1 cellular context compared by ENCODE assay signal in the genomic region with DNA sequence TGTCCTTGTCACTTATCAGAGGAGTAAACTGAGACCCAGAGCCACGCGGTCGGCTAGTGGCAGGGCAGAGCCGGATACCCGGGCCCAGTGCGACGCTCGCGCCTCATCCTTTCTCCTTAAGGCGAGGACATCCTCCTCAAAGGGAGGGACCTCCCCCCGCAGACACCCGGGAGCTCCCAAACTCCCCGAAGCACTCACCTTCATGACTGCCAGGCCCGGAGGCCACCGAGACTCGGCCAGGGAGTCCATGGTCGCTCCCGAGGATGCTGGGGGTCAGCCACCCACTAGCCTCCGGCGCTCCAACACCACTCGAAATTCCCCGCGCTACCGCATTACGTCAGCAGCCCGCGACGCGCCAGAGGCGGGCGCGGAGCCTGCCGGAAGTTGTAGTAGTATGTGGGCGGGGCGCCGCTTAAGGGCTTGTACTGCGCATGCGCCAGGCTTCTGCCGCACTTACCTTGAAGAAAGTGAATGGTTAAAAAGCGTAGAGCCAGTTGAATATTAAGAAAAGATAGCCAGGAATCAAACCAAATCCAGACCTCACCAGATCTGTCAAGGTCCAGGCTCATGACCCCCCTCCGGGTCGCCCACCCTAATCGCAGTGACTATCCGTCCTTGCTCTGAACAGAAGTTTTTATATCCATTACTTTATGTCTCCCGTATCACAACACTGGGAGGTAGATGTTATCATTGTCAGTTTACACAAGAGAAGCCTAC.
TF ChIP-seq lines count a peak whose summit lies in the region.

A gene with protein sequence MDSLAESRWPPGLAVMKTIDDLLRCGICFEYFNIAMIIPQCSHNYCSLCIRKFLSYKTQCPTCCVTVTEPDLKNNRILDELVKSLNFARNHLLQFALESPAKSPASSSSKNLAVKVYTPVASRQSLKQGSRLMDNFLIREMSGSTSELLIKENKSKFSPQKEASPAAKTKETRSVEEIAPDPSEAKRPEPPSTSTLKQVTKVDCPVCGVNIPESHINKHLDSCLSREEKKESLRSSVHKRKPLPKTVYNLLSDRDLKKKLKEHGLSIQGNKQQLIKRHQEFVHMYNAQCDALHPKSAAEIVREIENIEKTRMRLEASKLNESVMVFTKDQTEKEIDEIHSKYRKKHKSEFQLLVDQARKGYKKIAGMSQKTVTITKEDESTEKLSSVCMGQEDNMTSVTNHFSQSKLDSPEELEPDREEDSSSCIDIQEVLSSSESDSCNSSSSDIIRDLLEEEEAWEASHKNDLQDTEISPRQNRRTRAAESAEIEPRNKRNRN (minus strand): TSS at position 336 of the 717 bp plus-strand sequence. CDS start 87 bp downstream, at position 249.

TF ChIP-seq in K562, 482 proteins besides CTCF, POLR2A, EP300 and RAD21 (continued from another document and continues in another):
- TF ChIP-seq, protein P1, sequence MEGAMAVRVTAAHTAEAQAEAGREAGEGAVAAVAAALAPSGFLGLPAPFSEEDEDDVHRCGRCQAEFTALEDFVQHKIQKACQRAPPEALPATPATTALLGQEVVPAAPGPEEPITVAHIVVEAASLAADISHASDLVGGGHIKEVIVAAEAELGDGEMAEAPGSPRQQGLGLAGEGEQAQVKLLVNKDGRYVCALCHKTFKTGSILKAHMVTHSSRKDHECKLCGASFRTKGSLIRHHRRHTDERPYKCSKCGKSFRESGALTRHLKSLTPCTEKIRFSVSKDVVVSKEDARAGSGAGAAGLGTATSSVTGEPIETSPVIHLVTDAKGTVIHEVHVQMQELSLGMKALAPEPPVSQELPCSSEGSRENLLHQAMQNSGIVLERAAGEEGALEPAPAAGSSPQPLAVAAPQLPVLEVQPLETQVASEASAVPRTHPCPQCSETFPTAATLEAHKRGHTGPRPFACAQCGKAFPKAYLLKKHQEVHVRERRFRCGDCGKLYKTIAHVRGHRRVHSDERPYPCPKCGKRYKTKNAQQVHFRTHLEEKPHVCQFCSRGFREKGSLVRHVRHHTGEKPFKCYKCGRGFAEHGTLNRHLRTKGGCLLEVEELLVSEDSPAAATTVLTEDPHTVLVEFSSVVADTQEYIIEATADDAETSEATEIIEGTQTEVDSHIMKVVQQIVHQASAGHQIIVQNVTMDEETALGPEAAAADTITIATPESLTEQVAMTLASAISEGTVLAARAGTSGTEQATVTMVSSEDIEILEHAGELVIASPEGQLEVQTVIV (CRISPR knock-in tag; IDR thresholded peaks at IDR 0.05; ENCODE audit: borderline replicate concordance): no peak
- TF ChIP-seq, protein P2, sequence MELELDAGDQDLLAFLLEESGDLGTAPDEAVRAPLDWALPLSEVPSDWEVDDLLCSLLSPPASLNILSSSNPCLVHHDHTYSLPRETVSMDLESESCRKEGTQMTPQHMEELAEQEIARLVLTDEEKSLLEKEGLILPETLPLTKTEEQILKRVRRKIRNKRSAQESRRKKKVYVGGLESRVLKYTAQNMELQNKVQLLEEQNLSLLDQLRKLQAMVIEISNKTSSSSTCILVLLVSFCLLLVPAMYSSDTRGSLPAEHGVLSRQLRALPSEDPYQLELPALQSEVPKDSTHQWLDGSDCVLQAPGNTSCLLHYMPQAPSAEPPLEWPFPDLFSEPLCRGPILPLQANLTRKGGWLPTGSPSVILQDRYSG (tag; conservative IDR thresholded peaks at IDR 0.05; ENCODE audit: low read depth): no peak
- TF ChIP-seq, protein P3, sequence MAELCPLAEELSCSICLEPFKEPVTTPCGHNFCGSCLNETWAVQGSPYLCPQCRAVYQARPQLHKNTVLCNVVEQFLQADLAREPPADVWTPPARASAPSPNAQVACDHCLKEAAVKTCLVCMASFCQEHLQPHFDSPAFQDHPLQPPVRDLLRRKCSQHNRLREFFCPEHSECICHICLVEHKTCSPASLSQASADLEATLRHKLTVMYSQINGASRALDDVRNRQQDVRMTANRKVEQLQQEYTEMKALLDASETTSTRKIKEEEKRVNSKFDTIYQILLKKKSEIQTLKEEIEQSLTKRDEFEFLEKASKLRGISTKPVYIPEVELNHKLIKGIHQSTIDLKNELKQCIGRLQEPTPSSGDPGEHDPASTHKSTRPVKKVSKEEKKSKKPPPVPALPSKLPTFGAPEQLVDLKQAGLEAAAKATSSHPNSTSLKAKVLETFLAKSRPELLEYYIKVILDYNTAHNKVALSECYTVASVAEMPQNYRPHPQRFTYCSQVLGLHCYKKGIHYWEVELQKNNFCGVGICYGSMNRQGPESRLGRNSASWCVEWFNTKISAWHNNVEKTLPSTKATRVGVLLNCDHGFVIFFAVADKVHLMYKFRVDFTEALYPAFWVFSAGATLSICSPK (IDR thresholded peaks at IDR 0.05; ENCODE audit: borderline replicate concordance): no peak
- TF ChIP-seq NR2C2 (CRISPR knock-in tag; IDR thresholded peaks at IDR 0.05) (peak; percentile 14; the same call in 1 of the 2 replicates), NR2C2 (tag; IDR thresholded peaks at IDR 0.05) (peak; percentile 66), ZNF830 (CRISPR knock-in tag; IDR thresholded peaks at IDR 0.05) (no peak), RCOR1 (IDR thresholded peaks at IDR 0.05; ENCODE audit: borderline replicate concordance in 1 of 2, low read depth in 2 of 2, low read length in 2 of 2) (peak in 1 of 2 experiments; percentile 66; a peak in 1 of 4 replicates), ZNF24 (IDR thresholded peaks at IDR 0.05) (no peak), ARHGAP35 (IDR thresholded peaks at IDR 0.05; ENCODE audit: partially characterized antibody) (no peak), ZNF408 (CRISPR knock-in tag; IDR thresholded peaks at IDR 0.05; ENCODE audit: low read depth) (no peak), DPF2 (IDR thresholded peaks at IDR 0.05) (no peak), MEF2D (tag; conservative IDR thresholded peaks at IDR 0.05; ENCODE audit: low read depth) (no peak), NR1H2 (CRISPR knock-in tag; IDR thresholded peaks at IDR 0.05) (no peak), RBM25 (IDR thresholded peaks at IDR 0.05; ENCODE audit: low read depth, low read length, severe bottlenecking) (no peak), HDAC2 (IDR thresholded peaks at IDR 0.05) (peak; percentile 83), ZNF212 (CRISPR knock-in tag; IDR thresholded peaks at IDR 0.05) (no peak), ZNF507 (tag; conservative IDR thresholded peaks at IDR 0.05) (no peak), TCFL5 (CRISPR knock-in tag; conservative IDR thresholded peaks at IDR 0.05) (no peak), SRSF1 (IDR thresholded peaks at IDR 0.05; ENCODE audit: low read depth, low read length) (no peak), PCBP2 (IDR thresholded peaks at IDR 0.05; ENCODE audit: low read depth, low read length, poor library complexity, severe bottlenecking) (no peak), NR2C1 (IDR thresholded peaks at IDR 0.05) (0 out of 2 replicates have a peak, but pooled peaks have one; percentile 20), NR2C1 (tag; IDR thresholded peaks at IDR 0.05) (peak; percentile 74; the same call in 1 of the 2 replicates), FOXA3 (CRISPR knock-in tag; conservative IDR thresholded peaks at IDR 0.05 in 1 of 2, IDR thresholded peaks at IDR 0.05 in 1 of 2) (0 out of 4 replicates have a peak, but pooled peaks of 1 of the 2 experiments have one; percentile 34), ZNF76 (CRISPR knock-in tag; IDR thresholded peaks at IDR 0.05; ENCODE audit: borderline replicate concordance) (no peak), ZNF41 (CRISPR knock-in tag; conservative IDR thresholded peaks at IDR 0.05) (no peak), OTX1 (CRISPR knock-in tag; IDR thresholded peaks at IDR 0.05) (no peak), NFYB (IDR thresholded peaks at IDR 0.05; ENCODE audit: extremely low read depth, insufficient read length) (no peak), SREBF1 (IDR thresholded peaks at IDR 0.05; ENCODE audit: borderline replicate concordance, low read depth, low read length) (0 out of 2 replicates have a peak, but pooled peaks have one; percentile 7), ZFPM2 (CRISPR knock-in tag; IDR thresholded peaks at IDR 0.05) (no peak), CCNT2 (IDR thresholded peaks at IDR 0.05; ENCODE audit: borderline replicate concordance, extremely low read depth, insufficient read length, low read depth, low read length) (no peak), BRCA1 (IDR thresholded peaks at IDR 0.05) (no peak), BRCA1 (CRISPR knock-in tag; IDR thresholded peaks at IDR 0.05) (no peak), CTBP1 (IDR thresholded peaks at IDR 0.05; ENCODE audit: borderline replicate concordance) (peak; percentile 88), HNRNPK (IDR thresholded peaks at IDR 0.05; ENCODE audit: low read depth, low read length, poor library complexity, severe bottlenecking) (no peak), RBM15 (IDR thresholded peaks at IDR 0.05; ENCODE audit: insufficient read depth, low read length) (no peak), ZNF311 (CRISPR knock-in tag; IDR thresholded peaks at IDR 0.05) (no peak)
- TF ChIP-seq, protein P4, sequence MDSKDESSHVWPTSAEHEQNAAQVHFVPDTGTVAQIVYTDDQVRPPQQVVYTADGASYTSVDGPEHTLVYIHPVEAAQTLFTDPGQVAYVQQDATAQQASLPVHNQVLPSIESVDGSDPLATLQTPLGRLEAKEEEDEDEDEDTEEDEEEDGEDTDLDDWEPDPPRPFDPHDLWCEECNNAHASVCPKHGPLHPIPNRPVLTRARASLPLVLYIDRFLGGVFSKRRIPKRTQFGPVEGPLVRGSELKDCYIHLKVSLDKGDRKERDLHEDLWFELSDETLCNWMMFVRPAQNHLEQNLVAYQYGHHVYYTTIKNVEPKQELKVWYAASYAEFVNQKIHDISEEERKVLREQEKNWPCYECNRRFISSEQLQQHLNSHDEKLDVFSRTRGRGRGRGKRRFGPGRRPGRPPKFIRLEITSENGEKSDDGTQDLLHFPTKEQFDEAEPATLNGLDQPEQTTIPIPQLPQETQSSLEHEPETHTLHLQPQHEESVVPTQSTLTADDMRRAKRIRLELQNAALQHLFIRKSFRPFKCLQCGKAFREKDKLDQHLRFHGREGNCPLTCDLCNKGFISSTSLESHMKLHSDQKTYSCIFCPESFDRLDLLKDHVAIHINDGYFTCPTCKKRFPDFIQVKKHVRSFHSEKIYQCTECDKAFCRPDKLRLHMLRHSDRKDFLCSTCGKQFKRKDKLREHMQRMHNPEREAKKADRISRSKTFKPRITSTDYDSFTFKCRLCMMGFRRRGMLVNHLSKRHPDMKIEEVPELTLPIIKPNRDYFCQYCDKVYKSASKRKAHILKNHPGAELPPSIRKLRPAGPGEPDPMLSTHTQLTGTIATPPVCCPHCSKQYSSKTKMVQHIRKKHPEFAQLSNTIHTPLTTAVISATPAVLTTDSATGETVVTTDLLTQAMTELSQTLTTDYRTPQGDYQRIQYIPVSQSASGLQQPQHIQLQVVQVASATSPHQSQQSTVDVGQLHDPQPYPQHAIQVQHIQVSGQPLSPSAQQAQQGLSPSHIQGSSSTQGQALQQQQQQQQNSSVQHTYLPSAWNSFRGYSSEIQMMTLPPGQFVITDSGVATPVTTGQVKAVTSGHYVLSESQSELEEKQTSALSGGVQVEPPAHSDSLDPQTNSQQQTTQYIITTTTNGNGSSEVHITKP (IDR thresholded peaks at IDR 0.05; ENCODE audit: partially characterized antibody): peak; percentile 27
- TF ChIP-seq, protein P5, sequence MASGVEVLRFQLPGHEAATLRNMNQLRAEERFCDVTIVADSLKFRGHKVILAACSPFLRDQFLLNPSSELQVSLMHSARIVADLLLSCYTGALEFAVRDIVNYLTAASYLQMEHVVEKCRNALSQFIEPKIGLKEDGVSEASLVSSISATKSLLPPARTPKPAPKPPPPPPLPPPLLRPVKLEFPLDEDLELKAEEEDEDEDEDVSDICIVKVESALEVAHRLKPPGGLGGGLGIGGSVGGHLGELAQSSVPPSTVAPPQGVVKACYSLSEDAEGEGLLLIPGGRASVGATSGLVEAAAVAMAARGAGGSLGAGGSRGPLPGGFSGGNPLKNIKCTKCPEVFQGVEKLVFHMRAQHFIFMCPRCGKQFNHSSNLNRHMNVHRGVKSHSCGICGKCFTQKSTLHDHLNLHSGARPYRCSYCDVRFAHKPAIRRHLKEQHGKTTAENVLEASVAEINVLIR (CRISPR knock-in tag; IDR thresholded peaks at IDR 0.05): peak; percentile 99
- TF ChIP-seq, protein P6, sequence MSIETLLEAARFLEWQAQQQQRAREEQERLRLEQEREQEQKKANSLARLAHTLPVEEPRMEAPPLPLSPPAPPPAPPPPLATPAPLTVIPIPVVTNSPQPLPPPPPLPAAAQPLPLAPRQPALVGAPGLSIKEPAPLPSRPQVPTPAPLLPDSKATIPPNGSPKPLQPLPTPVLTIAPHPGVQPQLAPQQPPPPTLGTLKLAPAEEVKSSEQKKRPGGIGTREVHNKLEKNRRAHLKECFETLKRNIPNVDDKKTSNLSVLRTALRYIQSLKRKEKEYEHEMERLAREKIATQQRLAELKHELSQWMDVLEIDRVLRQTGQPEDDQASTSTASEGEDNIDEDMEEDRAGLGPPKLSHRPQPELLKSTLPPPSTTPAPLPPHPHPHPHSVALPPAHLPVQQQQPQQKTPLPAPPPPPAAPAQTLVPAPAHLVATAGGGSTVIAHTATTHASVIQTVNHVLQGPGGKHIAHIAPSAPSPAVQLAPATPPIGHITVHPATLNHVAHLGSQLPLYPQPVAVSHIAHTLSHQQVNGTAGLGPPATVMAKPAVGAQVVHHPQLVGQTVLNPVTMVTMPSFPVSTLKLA (conservative IDR thresholded peaks at IDR 0.05): peak; percentile 71 to 91
- TF ChIP-seq, protein P7, sequence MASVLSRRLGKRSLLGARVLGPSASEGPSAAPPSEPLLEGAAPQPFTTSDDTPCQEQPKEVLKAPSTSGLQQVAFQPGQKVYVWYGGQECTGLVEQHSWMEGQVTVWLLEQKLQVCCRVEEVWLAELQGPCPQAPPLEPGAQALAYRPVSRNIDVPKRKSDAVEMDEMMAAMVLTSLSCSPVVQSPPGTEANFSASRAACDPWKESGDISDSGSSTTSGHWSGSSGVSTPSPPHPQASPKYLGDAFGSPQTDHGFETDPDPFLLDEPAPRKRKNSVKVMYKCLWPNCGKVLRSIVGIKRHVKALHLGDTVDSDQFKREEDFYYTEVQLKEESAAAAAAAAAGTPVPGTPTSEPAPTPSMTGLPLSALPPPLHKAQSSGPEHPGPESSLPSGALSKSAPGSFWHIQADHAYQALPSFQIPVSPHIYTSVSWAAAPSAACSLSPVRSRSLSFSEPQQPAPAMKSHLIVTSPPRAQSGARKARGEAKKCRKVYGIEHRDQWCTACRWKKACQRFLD (CRISPR knock-in tag; IDR thresholded peaks at IDR 0.05): 0 out of 2 replicates have a peak, but pooled peaks have one; percentile 58
- TF ChIP-seq, protein P8, sequence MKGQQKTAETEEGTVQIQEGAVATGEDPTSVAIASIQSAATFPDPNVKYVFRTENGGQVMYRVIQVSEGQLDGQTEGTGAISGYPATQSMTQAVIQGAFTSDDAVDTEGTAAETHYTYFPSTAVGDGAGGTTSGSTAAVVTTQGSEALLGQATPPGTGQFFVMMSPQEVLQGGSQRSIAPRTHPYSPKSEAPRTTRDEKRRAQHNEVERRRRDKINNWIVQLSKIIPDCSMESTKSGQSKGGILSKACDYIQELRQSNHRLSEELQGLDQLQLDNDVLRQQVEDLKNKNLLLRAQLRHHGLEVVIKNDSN (CRISPR knock-in tag; IDR thresholded peaks at IDR 0.05): no peak
- TF ChIP-seq, protein P9, sequence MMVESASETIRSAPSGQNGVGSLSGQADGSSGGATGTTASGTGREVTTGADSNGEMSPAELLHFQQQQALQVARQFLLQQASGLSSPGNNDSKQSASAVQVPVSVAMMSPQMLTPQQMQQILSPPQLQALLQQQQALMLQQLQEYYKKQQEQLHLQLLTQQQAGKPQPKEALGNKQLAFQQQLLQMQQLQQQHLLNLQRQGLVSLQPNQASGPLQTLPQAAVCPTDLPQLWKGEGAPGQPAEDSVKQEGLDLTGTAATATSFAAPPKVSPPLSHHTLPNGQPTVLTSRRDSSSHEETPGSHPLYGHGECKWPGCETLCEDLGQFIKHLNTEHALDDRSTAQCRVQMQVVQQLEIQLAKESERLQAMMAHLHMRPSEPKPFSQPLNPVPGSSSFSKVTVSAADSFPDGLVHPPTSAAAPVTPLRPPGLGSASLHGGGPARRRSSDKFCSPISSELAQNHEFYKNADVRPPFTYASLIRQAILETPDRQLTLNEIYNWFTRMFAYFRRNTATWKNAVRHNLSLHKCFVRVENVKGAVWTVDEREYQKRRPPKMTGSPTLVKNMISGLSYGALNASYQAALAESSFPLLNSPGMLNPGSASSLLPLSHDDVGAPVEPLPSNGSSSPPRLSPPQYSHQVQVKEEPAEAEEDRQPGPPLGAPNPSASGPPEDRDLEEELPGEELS (CRISPR knock-in tag; IDR thresholded peaks at IDR 0.05; ENCODE audit: borderline replicate concordance): no peak
